In the genomic region with DNA sequence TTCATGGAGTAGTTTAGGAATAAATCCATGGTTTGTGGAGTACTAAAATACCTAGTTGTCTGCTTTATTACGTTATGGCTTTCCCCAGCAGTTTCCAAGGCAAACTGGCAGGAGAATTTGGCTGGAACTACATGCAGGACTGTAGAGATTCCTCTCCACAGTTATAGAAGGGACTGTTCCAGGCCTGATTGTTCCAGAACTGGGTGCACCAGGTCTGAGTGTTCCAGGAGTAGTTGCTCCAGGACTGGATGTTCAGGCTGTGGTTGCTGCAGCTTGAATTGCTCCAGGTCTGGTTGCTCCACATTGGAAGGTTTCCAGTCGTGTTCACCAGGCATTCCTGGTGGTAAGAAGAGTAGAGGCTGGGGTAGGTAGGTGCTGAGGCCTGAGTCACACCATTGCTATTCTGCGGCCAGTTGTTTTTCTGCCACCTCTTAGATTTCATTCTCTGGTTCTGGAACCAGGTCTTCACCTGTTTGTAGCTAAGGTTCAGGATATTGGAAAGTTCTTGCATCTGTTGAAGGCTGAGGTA, we compare ENCODE assay signal across 28 cellular contexts. TPM values are rescaled to one million over a fixed set of nuclear protein-coding genes. Genes with fewer than 3 reads are reported as not detected.
"Had no signal": no experiment of that assay in that cellular context is flagged by ENCODE, and none has a peak within 500 bp of the region (broad histone marks: within the 10 kb centered on the region; RNA-seq: fewer than 3 reads in every experiment).

No MANE protein-coding gene starts in this region.

- H3K27me3 ChIP-seq: pancreas, right lobe of liver, uterus had no signal

- H3K36me3 Mint-ChIP-seq: activated naive CD8-positive, alpha-beta T cell treated with anti-CD3 and anti-CD28 coated beads, Interleukin-2, amount 10 ng/mL, durations not matched to agents 7 days and 5 days; immature natural killer cell; stimulated activated effector memory CD8-positive, alpha-beta T cell treated with anti-CD3 and anti-CD28 coated beads, Interleukin-12 subunit alpha, Interleukin-12 subunit beta, amount 100 ng/mL, for 72 hours had no signal

- H3K4me3 Mint-ChIP-seq: activated B cell treated with CpG ODN at 0.5 μM for 24 hours; activated CD4-positive, alpha-beta T cell treated with anti-CD3 and anti-CD28 coated beads for 36 hours; activated naive CD8-positive, alpha-beta T cell treated with anti-CD3 and anti-CD28 coated beads, Interleukin-2, amount 10 ng/mL, durations not matched to agents 7 days and 5 days; immature natural killer cell; nephron progenitor cell; stimulated activated effector memory CD8-positive, alpha-beta T cell treated with anti-CD3 and anti-CD28 coated beads, Interleukin-12 subunit alpha, Interleukin-12 subunit beta, amount 100 ng/mL, for 72 hours; stimulated activated naive CD8-positive, alpha-beta T cell treated with anti-CD3 and anti-CD28 coated beads, Interleukin-15, amount 100 ng/mL, for 72 hours; T-helper 1 cell treated with Interleukin-12 subunit alpha and Interleukin-12 subunit beta and Interleukin-4 antibody, amounts not matched to agents 30 μg/mL and 1 μg/mL, for 36 hours had no signal

- H3K4me1 Mint-ChIP-seq: activated B cell treated with CpG ODN at 0.5 μM for 24 hours; activated naive CD8-positive, alpha-beta T cell treated with anti-CD3 and anti-CD28 coated beads, Interleukin-2, amount 10 ng/mL, durations not matched to agents 7 days and 5 days; immature natural killer cell; stimulated activated effector memory CD8-positive, alpha-beta T cell treated with anti-CD3 and anti-CD28 coated beads, Interleukin-12 subunit alpha, Interleukin-12 subunit beta, amount 100 ng/mL, for 72 hours; stimulated activated naive CD8-positive, alpha-beta T cell treated with anti-CD3 and anti-CD28 coated beads, Interleukin-15, amount 100 ng/mL, for 72 hours had no signal

- H3K9me3 ChIP-seq: mucosa of descending colon, pancreas, psoas muscle, right lobe of liver, tibial nerve, uterus had no signal

- H3K9me3 Mint-ChIP-seq: activated B cell treated with CpG ODN at 0.5 μM for 24 hours; activated naive CD8-positive, alpha-beta T cell treated with anti-CD3 and anti-CD28 coated beads, Interleukin-2, amount 10 ng/mL, durations not matched to agents 7 days and 5 days; nephron progenitor cell; stimulated activated effector memory CD8-positive, alpha-beta T cell treated with anti-CD3 and anti-CD28 coated beads, Interleukin-12 subunit alpha, Interleukin-12 subunit beta, amount 100 ng/mL, for 72 hours; stimulated activated naive CD8-positive, alpha-beta T cell treated with anti-CD3 and anti-CD28 coated beads, Interleukin-15, amount 100 ng/mL, for 72 hours; T-helper 1 cell treated with Interleukin-12 subunit alpha and Interleukin-12 subunit beta and Interleukin-4 antibody, amounts not matched to agents 30 μg/mL and 1 μg/mL, for 36 hours had no signal

- H3K27me3 Mint-ChIP-seq: activated B cell treated with CpG ODN at 0.5 μM for 24 hours; activated naive CD8-positive, alpha-beta T cell treated with anti-CD3 and anti-CD28 coated beads, Interleukin-2, amount 10 ng/mL, durations not matched to agents 7 days and 5 days had no signal

- DNase-seq: activated B cell treated with CpG ODN at 0.5 μM for 24 hours; activated CD4-positive, alpha-beta T cell treated with anti-CD3 and anti-CD28 coated beads for 36 hours; activated CD4-positive, alpha-beta T cell treated with anti-CD3 and anti-CD28 coated beads, Interleukin-2, amount 50 U/mL, for 4 hours; activated CD8-positive, alpha-beta memory T cell treated with anti-CD3 and anti-CD28 coated beads, Interleukin-2, amount 50 U/mL, for 48 hours; activated naive CD4-positive, alpha-beta T cell treated with Interleukin-2 at 50 U/mL for 16 hours; activated naive CD8-positive, alpha-beta T cell treated with anti-CD3 and anti-CD28 coated beads, Interleukin-2, amount 10 ng/mL, durations not matched to agents 7 days and 5 days; activated T-cell treated with anti-CD3 and anti-CD28 coated beads, Interleukin-2, amount 50 U/mL, for 48 hours; amygdala; erythroblast; foreskin fibroblast; immature natural killer cell; mesendoderm; mucosa of descending colon; nephron progenitor cell; pancreas; right lobe of liver; small intestine; stimulated activated CD4-positive, alpha-beta T cell treated with anti-CD3 and anti-CD28 coated beads, Interleukin-2, amount 100 ng/mL, for 24 hours; stimulated activated naive CD8-positive, alpha-beta T cell treated with anti-CD3 and anti-CD28 coated beads, Interleukin-15, amount 100 ng/mL, for 72 hours; T1000 had no signal

- H3K36me3 ChIP-seq: pancreas, right lobe of liver, tibial nerve, uterus had no signal

- ATAC-seq: activated CD4-positive, alpha-beta T cell treated with anti-CD3 and anti-CD28 coated beads for 36 hours; mucosa of descending colon; right lobe of liver; stimulated activated effector memory CD8-positive, alpha-beta T cell treated with anti-CD3 and anti-CD28 coated beads, Interleukin-12 subunit alpha, Interleukin-12 subunit beta, amount 100 ng/mL, for 72 hours; stimulated activated naive CD8-positive, alpha-beta T cell treated with anti-CD3 and anti-CD28 coated beads, Interleukin-15, amount 100 ng/mL, for 72 hours had no signal

- H3K27ac Mint-ChIP-seq: activated B cell treated with CpG ODN at 0.5 μM for 24 hours; activated CD4-positive, alpha-beta T cell treated with anti-CD3 and anti-CD28 coated beads for 36 hours; activated naive CD8-positive, alpha-beta T cell treated with anti-CD3 and anti-CD28 coated beads, Interleukin-2, amount 10 ng/mL, durations not matched to agents 7 days and 5 days; immature natural killer cell; stimulated activated effector memory CD8-positive, alpha-beta T cell treated with anti-CD3 and anti-CD28 coated beads, Interleukin-12 subunit alpha, Interleukin-12 subunit beta, amount 100 ng/mL, for 72 hours; stimulated activated naive CD8-positive, alpha-beta T cell treated with anti-CD3 and anti-CD28 coated beads, Interleukin-15, amount 100 ng/mL, for 72 hours; T-helper 1 cell treated with Interleukin-12 subunit alpha and Interleukin-12 subunit beta and Interleukin-4 antibody, amounts not matched to agents 30 μg/mL and 1 μg/mL, for 36 hours had no signal

- H3K4me1 ChIP-seq: pancreas, psoas muscle, right lobe of liver, tibial nerve had no signal

- H3K4me3 ChIP-seq: mucosa of descending colon, pancreas, psoas muscle, right lobe of liver, tibial nerve, uterus had no signal

- H3K27ac ChIP-seq: pancreas, psoas muscle, right lobe of liver, tibial nerve, uterus had no signal

RNA-seq across cellular contexts. Expression of gene SGPP2, which starts 28.1 kb away (rescaled TPM):
- total RNA-seq: chondrocyte, fibroblast of lung, glomerular endothelial cell, tibial nerve had no signal
- polyA plus RNA-seq: fibroblast of lung, immature natural killer cell had no signal
